ENCODE assay signal across 15 cellular contexts in genomic region chr16:69166946-69167930, GRCh38. TPM values are rescaled to one million over a fixed set of nuclear protein-coding genes. Genes with fewer than 3 reads are reported as not detected.
DNase-seq lines count a peak whose midpoint lies in the region; ATAC-seq and TF ChIP-seq lines count a peak whose summit lies in the region.
"Had no signal": no experiment of that assay in that cellular context is flagged by ENCODE, and none has a peak within 500 bp of the region (broad histone marks: within the 10 kb centered on the region; RNA-seq: fewer than 3 reads in every experiment).

No MANE protein-coding gene starts in this region.

- no peaks in the 10 kb centered on the region for H3K79me2 ChIP-seq in ACC112 (ENCODE audit: control insufficient read depth, insufficient read depth, low read length, unreplicated experiment)

- H3K27me3 ChIP-seq in ACC112 (ENCODE audit: insufficient read depth, low read length) (no peaks in the 10 kb centered on the region), Peyer's patch (no peaks in the 10 kb centered on the region)
- H3K27me3 ChIP-seq: pancreas had no signal

- ATAC-seq in activated T-helper 17 cell treated with anti-CD3 and anti-CD28 coated beads, Interleukin-2, amount 50 U/mL, for 72 hours (replicated peaks), result peak; percentile 8
- ATAC-seq in GM18505 (IDR thresholded peaks at IDR 0.05; ENCODE audit: unreplicated experiment), result no peak
- no peak for ATAC-seq in GM21367 (IDR thresholded peaks at IDR 0.05; ENCODE audit: unreplicated experiment)
- ATAC-seq in GM18858 (IDR thresholded peaks at IDR 0.05; ENCODE audit: unreplicated experiment), result no peak
- ATAC-seq: pancreas had no signal

- peak overlapping the region; percentile 7; the same call in 1 of the 2 replicates for H3K4me3 ChIP-seq in ACC112 (ENCODE audit: low read depth, low read length)
- no peak overlapping the region for H3K4me3 ChIP-seq in foreskin fibroblast (ENCODE audit: low read depth in 1 of 2, low read length in 2 of 2)
- no peak overlapping the region for H3K4me3 ChIP-seq in Peyer's patch
- H3K4me3 ChIP-seq: BLaER1 treated with 17β-estradiol and CSF1 and Interleukin-3, amounts not matched to agents 10 nM and 100 nM; pancreas had no signal

- no peaks in the 10 kb centered on the region for H3K9me3 ChIP-seq in Peyer's patch
- H3K9me3 ChIP-seq: BLaER1 treated with 17β-estradiol and CSF1 and Interleukin-3, amounts not matched to agents 10 nM and 100 nM; pancreas had no signal

- no peaks in the 10 kb centered on the region for H3K9me3 Mint-ChIP-seq in activated T-helper 17 cell treated with anti-CD3 and anti-CD28 coated beads, Interleukin-2, amount 50 U/mL, for 72 hours
- H3K9me3 Mint-ChIP-seq: H9, memory B cell had no signal

- TF ChIP-seq CTCF in foreskin fibroblast (IDR thresholded peaks at IDR 0.05; ENCODE audit: low read depth, low read length) (no peak), Peyer's patch (IDR thresholded peaks at IDR 0.05) (no peak)

- H3K4me1 Mint-ChIP-seq in activated T-helper 17 cell treated with anti-CD3 and anti-CD28 coated beads, Interleukin-2, amount 50 U/mL, for 72 hours, result peaks cover 26% of the 10 kb centered on the region

- no peak for TF ChIP-seq POLR2A in GM18505 (IDR thresholded peaks at IDR 0.05; ENCODE audit: borderline replicate concordance, extremely low read depth, insufficient read depth, insufficient read length)
- no peak for TF ChIP-seq POLR2A in Peyer's patch (IDR thresholded peaks at IDR 0.05)

- H3K27me3 Mint-ChIP-seq in activated T-helper 17 cell treated with anti-CD3 and anti-CD28 coated beads, Interleukin-2, amount 50 U/mL, for 72 hours, result no peaks in the 10 kb centered on the region
- H3K27me3 Mint-ChIP-seq: memory B cell had no signal

- H3K27ac Mint-ChIP-seq in activated T-helper 17 cell treated with anti-CD3 and anti-CD28 coated beads, Interleukin-2, amount 50 U/mL, for 72 hours, result peak overlapping the region; percentile 92
- H3K27ac Mint-ChIP-seq: memory B cell had no signal

- peak; percentile 52 for DNase-seq in EL
- peak; percentile 48 to 72 for DNase-seq in foreskin fibroblast
- no peak for DNase-seq in Peyer's patch
- DNase-seq: effector memory CD4-positive, alpha-beta T cell; GDM1; H9; NCI-H2171; pancreas had no signal

- peak overlapping the region; percentile 61 for H3K27ac ChIP-seq in ACC112 (ENCODE audit: low read depth, low read length)
- no peak overlapping the region for H3K27ac ChIP-seq in Peyer's patch
- H3K27ac ChIP-seq: BLaER1 treated with 17β-estradiol and CSF1 and Interleukin-3, amounts not matched to agents 10 nM and 100 nM; pancreas had no signal

- H3K4me1 ChIP-seq in ACC112 (ENCODE audit: control insufficient read depth, insufficient read depth, low read length, unreplicated experiment) (peaks cover 31% of the 10 kb centered on the region), Peyer's patch (peaks cover 0 to 7% (median 0%) of the 10 kb centered on the region in 4 donors)

- peaks cover 99% of the 10 kb centered on the region for H3K36me3 Mint-ChIP-seq in activated T-helper 17 cell treated with anti-CD3 and anti-CD28 coated beads, Interleukin-2, amount 50 U/mL, for 72 hours (ENCODE audit: low read depth)

- no peak overlapping the region for H2AFZ ChIP-seq in ACC112 (ENCODE audit: low read length, unreplicated experiment)

- peaks cover 19% of the 10 kb centered on the region for H3K36me3 ChIP-seq in ACC112 (ENCODE audit: insufficient read depth, low read length)
- peaks cover 0 to 44% (median 0%) of the 10 kb centered on the region in 3 donors for H3K36me3 ChIP-seq in Peyer's patch

- H3K4me3 Mint-ChIP-seq in activated T-helper 17 cell treated with anti-CD3 and anti-CD28 coated beads, Interleukin-2, amount 50 U/mL, for 72 hours, result peak overlapping the region; percentile 77
- H3K4me3 Mint-ChIP-seq: H9, memory B cell had no signal

RNA-seq across cellular contexts. Expression of gene SNTB2, which starts 19.7 kb away (rescaled TPM):
- 10 to 100 TPM; 21.0 to 22.9 TPM for total RNA-seq in activated T-helper 17 cell treated with anti-CD3 and anti-CD28 coated beads, Interleukin-2, amount 50 U/mL, for 72 hours
- total RNA-seq in Peyer's patch, result 100 to 1,000 TPM in 1 of 4 donors, 10 to 100 TPM in 3; 14.5 to 140 (median 28.7) TPM

RNA-seq across cellular contexts. Expression of gene UTP4, which starts 34.8 kb away (rescaled TPM):
- total RNA-seq in activated T-helper 17 cell treated with anti-CD3 and anti-CD28 coated beads, Interleukin-2, amount 50 U/mL, for 72 hours, result 100 to 1,000 TPM in 1 of 2 donors, 10 to 100 TPM in 1; 69.1 to 112 TPM
- 10 to 100 TPM in 3 of 4 donors, 1 to 10 TPM in 1; 8.9 to 19.4 (median 13.1) TPM for total RNA-seq in Peyer's patch

RNA-seq across cellular contexts. Expression of gene CHTF8, which starts 34.9 kb away (rescaled TPM):
- total RNA-seq in activated T-helper 17 cell treated with anti-CD3 and anti-CD28 coated beads, Interleukin-2, amount 50 U/mL, for 72 hours, result 100 to 1,000 TPM; 103 to 129 TPM
- 10 to 100 TPM; 53.9 to 68.7 (median 60.2) TPM for total RNA-seq in Peyer's patch

Comparison
In these comparisons a context has a peak if more than half of its experiments do, and no peak if none do; other contexts are left out.
1. DNase-seq: peak in EL (single experiment) and foreskin fibroblast (2 of 2); none in Peyer's patch (0 of 3).